Comparison of ENCODE assay signal across 20 cellular contexts in the genomic region with DNA sequence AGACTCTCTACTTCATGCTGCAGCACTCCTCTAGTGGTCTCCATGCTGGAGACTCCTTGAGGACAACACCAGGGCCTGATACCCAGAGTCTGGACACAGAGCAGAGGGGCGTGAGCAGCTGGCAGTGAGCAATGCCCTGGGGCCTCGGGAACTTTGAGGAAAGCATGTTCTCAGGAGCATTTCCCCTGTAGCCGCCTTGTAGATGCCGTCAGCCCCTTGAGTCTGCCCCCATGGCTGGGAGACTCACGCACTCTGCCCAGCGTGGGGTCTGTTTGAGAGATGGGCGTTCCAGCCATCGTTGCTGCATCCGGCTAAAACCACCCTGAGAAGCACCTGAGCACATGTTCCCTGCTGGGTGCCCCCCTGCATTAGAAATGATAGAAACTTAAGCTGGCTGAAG.
"Had no signal": no experiment of that assay in that cellular context is flagged by ENCODE, and none has a peak within 500 bp of the region (broad histone marks: within the 10 kb centered on the region; RNA-seq: fewer than 3 reads in every experiment).

No MANE protein-coding gene starts in this region.

- DNase-seq: activated CD4-positive, alpha-beta T cell treated with anti-CD3 and anti-CD28 coated beads, Interleukin-2, amount 50 U/mL, for 4 hours; activated CD8-positive, alpha-beta memory T cell treated with anti-CD3 and anti-CD28 coated beads, Interleukin-2, amount 50 U/mL, for 48 hours; activated naive CD4-positive, alpha-beta T cell treated with anti-CD3 and anti-CD28 coated beads for 36 hours; activated naive CD8-positive, alpha-beta T cell treated with anti-CD3 and anti-CD28 coated beads, Interleukin-2, amount 50 U/mL, for 24 hours; activated T-cell treated with anti-CD3 and anti-CD28 coated beads, Interleukin-2, amount 50 U/mL, for 4 hours; effector CD8-positive, alpha-beta T cell; erythroblast; foreskin fibroblast; left ventricle myocardium inferior; midbrain; nephron progenitor cell; nucleus accumbens; stimulated activated CD4-positive, alpha-beta T cell treated with anti-CD3 and anti-CD28 coated beads, Interleukin-12 subunit alpha, Interleukin-12 subunit beta, amount 100 ng/mL, for 4 hours; stimulated activated CD4-positive, alpha-beta T cell treated with anti-CD3 and anti-CD28 coated beads, Interleukin-4, amount 100 ng/mL, for 4 hours; stimulated activated naive CD8-positive, alpha-beta T cell treated with anti-CD3 and anti-CD28 coated beads, Interleukin-15, Interleukin-2, amounts not matched to agents 100 U/mL and 50 U/mL, for 24 hours; T1000 had no signal

- H3K27me3 ChIP-seq: body of pancreas, cardiac muscle cell, tibial artery had no signal

- H3K27ac ChIP-seq: body of pancreas, cardiac muscle cell, left ventricle myocardium inferior, tibial artery had no signal

- ATAC-seq: activated naive CD8-positive, alpha-beta T cell treated with anti-CD3 and anti-CD28 coated beads, Interleukin-2, amount 50 U/mL, for 24 hours; activated T-cell treated with anti-CD3 and anti-CD28 coated beads, Interleukin-2, amount 50 U/mL, for 4 hours; body of pancreas; stimulated activated naive CD8-positive, alpha-beta T cell treated with anti-CD3 and anti-CD28 coated beads, Interleukin-15, Interleukin-2, amounts not matched to agents 100 U/mL and 50 U/mL, for 24 hours; WTC11 had no signal

- H3K9me3 ChIP-seq: body of pancreas, left ventricle myocardium inferior, tibial artery had no signal

- H3K4me3 ChIP-seq: body of pancreas, cardiac muscle cell, left ventricle myocardium inferior, tibial artery had no signal

- H3K36me3 ChIP-seq: cardiac muscle cell, left ventricle myocardium inferior had no signal
